1 cellular context compared by ENCODE assay signal in the genomic region with DNA sequence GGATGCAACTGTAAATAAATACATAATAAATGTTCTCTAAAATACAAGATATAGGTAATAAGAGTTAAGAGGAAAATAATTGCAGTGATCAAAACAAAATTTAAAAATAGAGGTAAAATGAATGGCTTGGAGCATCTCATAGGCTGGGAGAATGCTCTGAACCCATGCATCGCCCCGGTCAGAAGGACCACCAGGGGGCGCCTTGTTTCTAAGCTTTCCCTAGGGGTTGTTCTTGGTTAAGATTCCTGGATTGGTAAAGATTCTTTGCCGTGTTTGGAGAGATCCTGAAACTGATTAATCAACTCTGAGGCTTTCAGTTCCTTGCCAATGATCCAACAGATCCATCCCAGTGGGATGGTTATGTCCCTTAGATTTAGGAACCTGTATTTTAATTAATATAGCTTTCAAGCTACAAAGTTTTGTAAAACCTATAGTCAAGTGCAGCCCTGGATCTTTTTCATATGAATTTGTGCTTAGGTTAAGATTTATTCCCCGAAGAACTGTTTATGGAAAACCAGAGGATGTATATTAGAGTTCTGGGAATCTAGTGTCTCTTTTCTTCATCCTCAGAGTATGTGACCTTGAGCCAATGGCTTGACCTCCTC.
A peak's percentile ranks its signal among the peaks of the same experiment; 100 is the strongest.
TF ChIP-seq lines count a peak whose summit lies in the region.

No MANE protein-coding gene starts in this region.

TF ChIP-seq in HepG2, 621 proteins besides CTCF, POLR2A, EP300 and RAD21 (continues in another document):
- TF ChIP-seq SMC3 (IDR thresholded peaks at IDR 0.05; ENCODE audit: low read length) (peak; percentile 96), ZNF446 (CRISPR knock-in tag; IDR thresholded peaks at IDR 0.05) (no peak), SP140L (CRISPR knock-in tag; IDR thresholded peaks at IDR 0.05; ENCODE audit: borderline replicate concordance) (0 out of 2 replicates have a peak, but pooled peaks have one; percentile 44), KDM2A (CRISPR knock-in tag; IDR thresholded peaks at IDR 0.05; ENCODE audit: borderline replicate concordance, low read depth) (0 out of 2 replicates have a peak, but pooled peaks have one; percentile 27), ZNF609 (CRISPR knock-in tag; IDR thresholded peaks at IDR 0.05; ENCODE audit: borderline replicate concordance) (no peak), PRDM4 (CRISPR knock-in tag; IDR thresholded peaks at IDR 0.05; ENCODE audit: borderline replicate concordance) (no peak), NCOA2 (CRISPR knock-in tag; IDR thresholded peaks at IDR 0.05) (0 out of 2 replicates have a peak, but pooled peaks have one; percentile 29), SIX1 (CRISPR knock-in tag; IDR thresholded peaks at IDR 0.05; ENCODE audit: borderline replicate concordance) (0 out of 2 replicates have a peak, but pooled peaks have one; percentile 49), ZNF34 (CRISPR knock-in tag; IDR thresholded peaks at IDR 0.05; ENCODE audit: borderline replicate concordance) (no peak), MIXL1 (CRISPR knock-in tag; IDR thresholded peaks at IDR 0.05) (0 out of 2 replicates have a peak, but pooled peaks have one; percentile 37), STAG1 (CRISPR knock-in tag; IDR thresholded peaks at IDR 0.05) (peak; percentile 78), PPARG (CRISPR knock-in tag; conservative IDR thresholded peaks at IDR 0.05) (0 out of 2 replicates have a peak, but pooled peaks have one; percentile 22), XRCC5 (optimal IDR thresholded peaks at IDR 0.05; ENCODE audit: low read length) (peak; percentile 78), PATZ1 (CRISPR knock-in tag; IDR thresholded peaks at IDR 0.05) (0 out of 2 replicates have a peak, but pooled peaks have one; percentile 14), MIER3 (CRISPR knock-in tag; IDR thresholded peaks at IDR 0.05; ENCODE audit: borderline replicate concordance) (0 out of 2 replicates have a peak, but pooled peaks have one; percentile 30), ERF (CRISPR knock-in tag; IDR thresholded peaks at IDR 0.05) (0 out of 2 replicates have a peak, but pooled peaks have one; percentile 25), FOXA3 (CRISPR knock-in tag; IDR thresholded peaks at IDR 0.05) (0 out of 2 replicates have a peak, but pooled peaks have one; percentile 15), GATAD2A (CRISPR knock-in tag; IDR thresholded peaks at IDR 0.05) (0 out of 2 replicates have a peak, but pooled peaks have one; percentile 20), ESRRA (CRISPR knock-in tag; IDR thresholded peaks at IDR 0.05; ENCODE audit: low read depth) (no peak)
- TF ChIP-seq, protein P1, sequence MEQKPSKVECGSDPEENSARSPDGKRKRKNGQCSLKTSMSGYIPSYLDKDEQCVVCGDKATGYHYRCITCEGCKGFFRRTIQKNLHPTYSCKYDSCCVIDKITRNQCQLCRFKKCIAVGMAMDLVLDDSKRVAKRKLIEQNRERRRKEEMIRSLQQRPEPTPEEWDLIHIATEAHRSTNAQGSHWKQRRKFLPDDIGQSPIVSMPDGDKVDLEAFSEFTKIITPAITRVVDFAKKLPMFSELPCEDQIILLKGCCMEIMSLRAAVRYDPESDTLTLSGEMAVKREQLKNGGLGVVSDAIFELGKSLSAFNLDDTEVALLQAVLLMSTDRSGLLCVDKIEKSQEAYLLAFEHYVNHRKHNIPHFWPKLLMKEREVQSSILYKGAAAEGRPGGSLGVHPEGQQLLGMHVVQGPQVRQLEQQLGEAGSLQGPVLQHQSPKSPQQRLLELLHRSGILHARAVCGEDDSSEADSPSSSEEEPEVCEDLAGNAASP (CRISPR knock-in tag; IDR thresholded peaks at IDR 0.05; ENCODE audit: borderline replicate concordance) = 0 out of 2 replicates have a peak, but pooled peaks have one; percentile 32
- TF ChIP-seq, protein P2, sequence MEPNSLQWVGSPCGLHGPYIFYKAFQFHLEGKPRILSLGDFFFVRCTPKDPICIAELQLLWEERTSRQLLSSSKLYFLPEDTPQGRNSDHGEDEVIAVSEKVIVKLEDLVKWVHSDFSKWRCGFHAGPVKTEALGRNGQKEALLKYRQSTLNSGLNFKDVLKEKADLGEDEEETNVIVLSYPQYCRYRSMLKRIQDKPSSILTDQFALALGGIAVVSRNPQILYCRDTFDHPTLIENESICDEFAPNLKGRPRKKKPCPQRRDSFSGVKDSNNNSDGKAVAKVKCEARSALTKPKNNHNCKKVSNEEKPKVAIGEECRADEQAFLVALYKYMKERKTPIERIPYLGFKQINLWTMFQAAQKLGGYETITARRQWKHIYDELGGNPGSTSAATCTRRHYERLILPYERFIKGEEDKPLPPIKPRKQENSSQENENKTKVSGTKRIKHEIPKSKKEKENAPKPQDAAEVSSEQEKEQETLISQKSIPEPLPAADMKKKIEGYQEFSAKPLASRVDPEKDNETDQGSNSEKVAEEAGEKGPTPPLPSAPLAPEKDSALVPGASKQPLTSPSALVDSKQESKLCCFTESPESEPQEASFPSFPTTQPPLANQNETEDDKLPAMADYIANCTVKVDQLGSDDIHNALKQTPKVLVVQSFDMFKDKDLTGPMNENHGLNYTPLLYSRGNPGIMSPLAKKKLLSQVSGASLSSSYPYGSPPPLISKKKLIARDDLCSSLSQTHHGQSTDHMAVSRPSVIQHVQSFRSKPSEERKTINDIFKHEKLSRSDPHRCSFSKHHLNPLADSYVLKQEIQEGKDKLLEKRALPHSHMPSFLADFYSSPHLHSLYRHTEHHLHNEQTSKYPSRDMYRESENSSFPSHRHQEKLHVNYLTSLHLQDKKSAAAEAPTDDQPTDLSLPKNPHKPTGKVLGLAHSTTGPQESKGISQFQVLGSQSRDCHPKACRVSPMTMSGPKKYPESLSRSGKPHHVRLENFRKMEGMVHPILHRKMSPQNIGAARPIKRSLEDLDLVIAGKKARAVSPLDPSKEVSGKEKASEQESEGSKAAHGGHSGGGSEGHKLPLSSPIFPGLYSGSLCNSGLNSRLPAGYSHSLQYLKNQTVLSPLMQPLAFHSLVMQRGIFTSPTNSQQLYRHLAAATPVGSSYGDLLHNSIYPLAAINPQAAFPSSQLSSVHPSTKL (CRISPR knock-in tag; IDR thresholded peaks at IDR 0.05) = 0 out of 2 replicates have a peak, but pooled peaks have one; percentile 25
- TF ChIP-seq, protein P3, sequence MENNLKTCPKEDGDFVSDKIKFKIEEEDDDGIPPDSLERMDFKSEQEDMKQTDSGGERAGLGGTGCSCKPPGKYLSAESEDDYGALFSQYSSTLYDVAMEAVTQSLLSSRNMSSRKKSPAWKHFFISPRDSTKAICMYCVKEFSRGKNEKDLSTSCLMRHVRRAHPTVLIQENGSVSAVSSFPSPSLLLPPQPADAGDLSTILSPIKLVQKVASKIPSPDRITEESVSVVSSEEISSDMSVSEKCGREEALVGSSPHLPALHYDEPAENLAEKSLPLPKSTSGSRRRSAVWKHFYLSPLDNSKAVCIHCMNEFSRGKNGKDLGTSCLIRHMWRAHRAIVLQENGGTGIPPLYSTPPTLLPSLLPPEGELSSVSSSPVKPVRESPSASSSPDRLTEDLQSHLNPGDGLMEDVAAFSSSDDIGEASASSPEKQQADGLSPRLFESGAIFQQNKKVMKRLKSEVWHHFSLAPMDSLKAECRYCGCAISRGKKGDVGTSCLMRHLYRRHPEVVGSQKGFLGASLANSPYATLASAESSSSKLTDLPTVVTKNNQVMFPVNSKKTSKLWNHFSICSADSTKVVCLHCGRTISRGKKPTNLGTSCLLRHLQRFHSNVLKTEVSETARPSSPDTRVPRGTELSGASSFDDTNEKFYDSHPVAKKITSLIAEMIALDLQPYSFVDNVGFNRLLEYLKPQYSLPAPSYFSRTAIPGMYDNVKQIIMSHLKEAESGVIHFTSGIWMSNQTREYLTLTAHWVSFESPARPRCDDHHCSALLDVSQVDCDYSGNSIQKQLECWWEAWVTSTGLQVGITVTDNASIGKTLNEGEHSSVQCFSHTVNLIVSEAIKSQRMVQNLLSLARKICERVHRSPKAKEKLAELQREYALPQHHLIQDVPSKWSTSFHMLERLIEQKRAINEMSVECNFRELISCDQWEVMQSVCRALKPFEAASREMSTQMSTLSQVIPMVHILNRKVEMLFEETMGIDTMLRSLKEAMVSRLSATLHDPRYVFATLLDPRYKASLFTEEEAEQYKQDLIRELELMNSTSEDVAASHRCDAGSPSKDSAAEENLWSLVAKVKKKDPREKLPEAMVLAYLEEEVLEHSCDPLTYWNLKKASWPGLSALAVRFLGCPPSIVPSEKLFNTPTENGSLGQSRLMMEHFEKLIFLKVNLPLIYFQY (CRISPR knock-in tag; IDR thresholded peaks at IDR 0.05; ENCODE audit: borderline replicate concordance) = 0 out of 2 replicates have a peak, but pooled peaks have one; percentile 35
- TF ChIP-seq, protein P4, sequence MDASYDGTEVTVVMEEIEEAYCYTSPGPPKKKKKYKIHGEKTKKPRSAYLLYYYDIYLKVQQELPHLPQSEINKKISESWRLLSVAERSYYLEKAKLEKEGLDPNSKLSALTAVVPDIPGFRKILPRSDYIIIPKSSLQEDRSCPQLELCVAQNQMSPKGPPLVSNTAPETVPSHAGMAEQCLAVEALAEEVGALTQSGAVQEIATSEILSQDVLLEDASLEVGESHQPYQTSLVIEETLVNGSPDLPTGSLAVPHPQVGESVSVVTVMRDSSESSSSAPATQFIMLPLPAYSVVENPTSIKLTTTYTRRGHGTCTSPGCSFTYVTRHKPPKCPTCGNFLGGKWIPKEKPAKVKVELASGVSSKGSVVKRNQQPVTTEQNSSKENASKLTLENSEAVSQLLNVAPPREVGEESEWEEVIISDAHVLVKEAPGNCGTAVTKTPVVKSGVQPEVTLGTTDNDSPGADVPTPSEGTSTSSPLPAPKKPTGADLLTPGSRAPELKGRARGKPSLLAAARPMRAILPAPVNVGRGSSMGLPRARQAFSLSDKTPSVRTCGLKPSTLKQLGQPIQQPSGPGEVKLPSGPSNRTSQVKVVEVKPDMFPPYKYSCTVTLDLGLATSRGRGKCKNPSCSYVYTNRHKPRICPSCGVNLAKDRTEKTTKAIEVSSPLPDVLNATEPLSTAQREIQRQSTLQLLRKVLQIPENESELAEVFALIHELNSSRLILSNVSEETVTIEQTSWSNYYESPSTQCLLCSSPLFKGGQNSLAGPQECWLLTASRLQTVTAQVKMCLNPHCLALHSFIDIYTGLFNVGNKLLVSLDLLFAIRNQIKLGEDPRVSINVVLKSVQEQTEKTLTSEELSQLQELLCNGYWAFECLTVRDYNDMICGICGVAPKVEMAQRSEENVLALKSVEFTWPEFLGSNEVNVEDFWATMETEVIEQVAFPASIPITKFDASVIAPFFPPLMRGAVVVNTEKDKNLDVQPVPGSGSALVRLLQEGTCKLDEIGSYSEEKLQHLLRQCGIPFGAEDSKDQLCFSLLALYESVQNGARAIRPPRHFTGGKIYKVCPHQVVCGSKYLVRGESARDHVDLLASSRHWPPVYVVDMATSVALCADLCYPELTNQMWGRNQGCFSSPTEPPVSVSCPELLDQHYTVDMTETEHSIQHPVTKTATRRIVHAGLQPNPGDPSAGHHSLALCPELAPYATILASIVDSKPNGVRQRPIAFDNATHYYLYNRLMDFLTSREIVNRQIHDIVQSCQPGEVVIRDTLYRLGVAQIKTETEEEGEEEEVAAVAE (CRISPR knock-in tag; IDR thresholded peaks at IDR 0.05; ENCODE audit: borderline replicate concordance) = no peak
